Comparison of ENCODE assay signal across 8 cellular contexts in genomic region chr12:79407671-79408622, GRCh38.
DNase-seq lines count a peak whose midpoint lies in the region; ATAC-seq lines count a peak whose summit lies in the region.

No MANE protein-coding gene starts in this region.

- DNase-seq in COR-L47 (lab: John Stamatoyannopoulos, UW) (peak; percentile 52), NCI-H526 (lab: John Stamatoyannopoulos, UW) (peak; percentile 20 to 76), dedifferentiated amniotic fluid mesenchymal stem cell (ENCODE audit: extremely low spot score) (peak; percentile 95), medulla oblongata (ENCODE audit: extremely low spot score) (peak; percentile 57), cerebellum (ENCODE audit: low spot score) (no peak), superior temporal gyrus (ENCODE audit: extremely low spot score) (no peak)

- ATAC-seq in GM18909 (IDR thresholded peaks at IDR 0.05; ENCODE audit: poor library complexity, unreplicated experiment) (peak; percentile 90), HG03108 (IDR thresholded peaks at IDR 0.05; ENCODE audit: unreplicated experiment) (peak; percentile 90)

Comparison
In these comparisons a context has a peak if more than half of its experiments do, and no peak if none do; other contexts are left out.
1. DNase-seq: peak in COR-L47 (single experiment), NCI-H526 (2 of 2), dedifferentiated amniotic fluid mesenchymal stem cell (single experiment) and medulla oblongata (single experiment); none in cerebellum (single experiment) and superior temporal gyrus (single experiment).